In genomic region chr10:45727421-45727965, GRCh38 we compare ENCODE assay signal across 7 cellular contexts. TPM values are rescaled to one million over a fixed set of nuclear protein-coding genes. Genes with fewer than 3 reads are reported as not detected.
DNase-seq lines count a peak whose midpoint lies in the region; ATAC-seq, FAIRE-seq and TF ChIP-seq lines count a peak whose summit lies in the region.
"Not testable (repeated sequence)": the region's sequence is repeated elsewhere in the genome, so short reads cannot be mapped to it uniquely, and the experiment has no call there.

No MANE protein-coding gene starts in this region.

- not testable (repeated sequence) for TF ChIP-seq POLR2A in prostate gland (IDR thresholded peaks at IDR 0.05)

- intact Hi-C loops in dorsolateral prefrontal cortex (cut with DNase I): loop anchor here (5.0 to 10.0 kb wide), 3 partner anchors 53 to 263 kb away; partner anchors contain the start of gene ZFAND4 (in 1 of the 2)
- intact Hi-C loops in prostate gland (cut with DNase I): not testable (repeated sequence)

- H3K4me1 ChIP-seq in keratinocyte (ENCODE audit: control insufficient read depth, extremely low read depth, insufficient read depth, low read length); prostate gland (replicated peaks): not testable (repeated sequence)

- TF ChIP-seq CTCF in HL-60 (IDR thresholded peaks at IDR 0.05; ENCODE audit: insufficient read depth, low read length); dorsolateral prefrontal cortex (IDR thresholded peaks at IDR 0.05 in 54 of 56, conservative IDR thresholded peaks at IDR 0.05 in 2 of 56; ENCODE audit: low read depth in 1 of 56, partially characterized antibody in 56 of 56); keratinocyte (optimal IDR thresholded peaks at IDR 0.05 in 1 of 3, IDR thresholded peaks at IDR 0.05 in 1 of 3, conservative IDR thresholded peaks at IDR 0.05 in 1 of 3; ENCODE audit: extremely low read depth in 1 of 3, insufficient read depth in 2 of 3, low read length in 3 of 3); prostate gland (IDR thresholded peaks at IDR 0.05): not testable (repeated sequence)

- H3K27ac ChIP-seq in HL-60 (replicated peaks) (peak overlapping the region; percentile 93), dorsolateral prefrontal cortex (peak overlapping the region in 55 of 59 donors; percentile 44 to 97 (median 79)), keratinocyte (ENCODE audit: control insufficient read depth, insufficient read depth, low read length) (peak overlapping the region; percentile 49), prostate gland (peak overlapping the region; percentile 80 to 82)

- H3K27me3 ChIP-seq in HL-60 (ENCODE audit: insufficient read depth, poor library complexity, severe bottlenecking); dorsolateral prefrontal cortex; keratinocyte (ENCODE audit: control insufficient read depth, extremely low read depth, insufficient read depth, low read length); prostate gland (replicated peaks; ENCODE audit: insufficient read depth): not testable (repeated sequence)

- H4K20me1 ChIP-seq in keratinocyte (ENCODE audit: control insufficient read depth, extremely low read depth, insufficient read depth, low read length): not testable (repeated sequence)

- H3K36me3 ChIP-seq in keratinocyte (ENCODE audit: control insufficient read depth in 2 of 2, extremely low read depth in 1 of 2, insufficient read depth in 2 of 2, low read length in 2 of 2); prostate gland: not testable (repeated sequence)

- FAIRE-seq in keratinocyte (lab: Jason Lieb, UNC): peak; percentile 13

- H3K4me3 Mint-ChIP-seq in activated CD4-positive, alpha-beta memory T cell treated with anti-CD3 and anti-CD28 coated beads, Interleukin-2, amount 10 ng/mL, durations not matched to agents 7 days and 5 days: peak overlapping the region; percentile 75

- ATAC-seq in GM18907 (IDR thresholded peaks at IDR 0.05; ENCODE audit: unreplicated experiment) (peak; percentile 73), HG02623 (IDR thresholded peaks at IDR 0.05; ENCODE audit: unreplicated experiment) (peak; percentile 53)

- H3K9me3 Mint-ChIP-seq in activated CD4-positive, alpha-beta memory T cell treated with anti-CD3 and anti-CD28 coated beads, Interleukin-2, amount 10 ng/mL, durations not matched to agents 7 days and 5 days: not testable (repeated sequence)

- peak overlapping the region; percentile 58 for H3K27ac Mint-ChIP-seq in activated CD4-positive, alpha-beta memory T cell treated with anti-CD3 and anti-CD28 coated beads, Interleukin-2, amount 10 ng/mL, durations not matched to agents 7 days and 5 days

- H3K36me3 Mint-ChIP-seq in activated CD4-positive, alpha-beta memory T cell treated with anti-CD3 and anti-CD28 coated beads, Interleukin-2, amount 10 ng/mL, durations not matched to agents 7 days and 5 days (ENCODE audit: low read depth): not testable (repeated sequence)

- dilution Hi-C loops in keratinocyte (cut with MboI; ENCODE audit: extremely low pct_ligation_motif_present, low sequenced_read_pairs): not testable (repeated sequence)

- not testable (repeated sequence) for H3K79me2 ChIP-seq in keratinocyte (ENCODE audit: control insufficient read depth, insufficient read depth, low read length)

- CTCF ChIA-PET in activated CD4-positive, alpha-beta memory T cell treated with anti-CD3 and anti-CD28 coated beads, Interleukin-2, amount 10 ng/mL, durations not matched to agents 7 days and 5 days (lab: Charles Lee): interaction anchor here (1.8 kb wide), 1 partner anchor 263 kb away, joined by 3 read pairs; no protein-coding TSS in a partner anchor

- H3K4me3 ChIP-seq in HL-60 (replicated peaks; ENCODE audit: insufficient read depth, low read length) (peak overlapping the region; percentile 82), dorsolateral prefrontal cortex (peak overlapping the region; percentile 58 to 98 (median 80)), keratinocyte (ENCODE audit: control insufficient read depth in 2 of 3, extremely low read depth in 1 of 3, insufficient read depth in 2 of 3, low read depth in 1 of 3, low read length in 3 of 3) (peak overlapping the region; percentile 64 to 79 (median 73)), prostate gland (peak overlapping the region; percentile 91 to 92)

- POLR2A ChIA-PET in activated CD4-positive, alpha-beta memory T cell treated with anti-CD3 and anti-CD28 coated beads, Interleukin-2, amount 10 ng/mL, durations not matched to agents 7 days and 5 days (lab: Charles Lee): interaction anchor here (1.2 to 1.5 kb wide), 2 partner anchors 56 to 306 kb away, joined by 5 to 6 read pairs; no protein-coding TSS in a partner anchor

- not testable (repeated sequence) for H3K9me3 ChIP-seq in keratinocyte (ENCODE audit: control insufficient read depth, low read depth, low read length); prostate gland

- not testable (repeated sequence) for DNase-seq in HL-60 (ENCODE audit: low read depth in 1 of 2, low spot score in 1 of 2); activated CD4-positive, alpha-beta memory T cell treated with anti-CD3 and anti-CD28 coated beads, Interleukin-2, amount 10 ng/mL, durations not matched to agents 7 days and 5 days; dorsolateral prefrontal cortex; keratinocyte (ENCODE audit: low read depth, low spot score); prostate gland (ENCODE audit: low spot score)

- peak overlapping the region; percentile 67 for H3K9ac ChIP-seq in keratinocyte (ENCODE audit: control insufficient read depth, extremely low read depth, insufficient read depth, low read length)

- H2AFZ ChIP-seq in keratinocyte (ENCODE audit: control insufficient read depth, low read length): peak overlapping the region; percentile 77

- H3K4me1 Mint-ChIP-seq in activated CD4-positive, alpha-beta memory T cell treated with anti-CD3 and anti-CD28 coated beads, Interleukin-2, amount 10 ng/mL, durations not matched to agents 7 days and 5 days: peaks cover 12% of the 10 kb centered on the region

- H3K27me3 Mint-ChIP-seq in activated CD4-positive, alpha-beta memory T cell treated with anti-CD3 and anti-CD28 coated beads, Interleukin-2, amount 10 ng/mL, durations not matched to agents 7 days and 5 days: not testable (repeated sequence)

- not testable (repeated sequence) for H3K9me1 ChIP-seq in keratinocyte (ENCODE audit: control insufficient read depth, extremely low read depth, insufficient read depth, low read length)

- 3% methylated on average over 9 of the region's 45 CpGs for WGBS in prostate gland

- H3K4me2 ChIP-seq in keratinocyte (ENCODE audit: control insufficient read depth, extremely low read depth, insufficient read depth, low read depth, low read length): peak overlapping the region; percentile 56

RNA-seq across cellular contexts. Expression of gene WASHC2C, which starts 0.4 kb away (rescaled TPM):
- 10 to 100 TPM; 38.6 to 40.9 TPM for total RNA-seq in activated CD4-positive, alpha-beta memory T cell treated with anti-CD3 and anti-CD28 coated beads, Interleukin-2, amount 10 ng/mL, durations not matched to agents 7 days and 5 days
- total RNA-seq in dorsolateral prefrontal cortex: 10 to 100 TPM; 35.4 to 65.5 (median 50.8) TPM
- 18.3 to 32.7 TPM (median 22.3 TPM) in 3 replicates for polyA plus RNA-seq in keratinocyte
- polyA plus RNA-seq in keratinocyte (2011; ENCODE audit: low read depth): 77.7 TPM
- 17.8 and 26.1 TPM in 2 replicates for polyA plus RNA-seq in keratinocyte (2011; cell fraction: cytosol; rRNA removed)
- polyA plus RNA-seq in keratinocyte (2011; cell fraction: nucleus; rRNA removed): 40.0 and 59.2 TPM in 2 replicates
- 15.7 and 18.4 TPM in 2 replicates for polyA plus RNA-seq in keratinocyte (2012; ENCODE audit: low replicate concordance)
- polyA minus RNA-seq in keratinocyte: 7.2 to 48.3 TPM (median 15.2 TPM) in 3 replicates
- polyA minus RNA-seq in keratinocyte (2011; cell fraction: cytosol; rRNA and poly(A)+ RNA removed): 14.8 TPM
- polyA minus RNA-seq in keratinocyte (2011; cell fraction: nucleus; rRNA and poly(A)+ RNA removed): 20.8 and 36.3 TPM in 2 replicates
- total RNA-seq in prostate gland: 10 to 100 TPM; 36.8 to 37.3 TPM

RNA-seq across cellular contexts. Expression of gene ZFAND4, which starts 54.9 kb away (rescaled TPM):
- 10 to 100 TPM; 19.6 to 19.7 TPM for total RNA-seq in activated CD4-positive, alpha-beta memory T cell treated with anti-CD3 and anti-CD28 coated beads, Interleukin-2, amount 10 ng/mL, durations not matched to agents 7 days and 5 days
- 10 to 100 TPM in 107 of 120 experiments, 1 to 10 TPM in 13; 7.6 to 23.3 (median 13.3) TPM for total RNA-seq in dorsolateral prefrontal cortex
- polyA plus RNA-seq in keratinocyte: 2.1 to 3.0 TPM (median 2.9 TPM) in 3 replicates
- 1.3 TPM for polyA plus RNA-seq in keratinocyte (2011; ENCODE audit: low read depth)
- polyA plus RNA-seq in keratinocyte (2011; cell fraction: cytosol; rRNA removed): 1.3 and 1.7 TPM in 2 replicates
- polyA plus RNA-seq in keratinocyte (2011; cell fraction: nucleus; rRNA removed): 2.5 and 3.2 TPM in 2 replicates
- polyA plus RNA-seq in keratinocyte (2012; ENCODE audit: low replicate concordance): 1.8 and 2.8 TPM in 2 replicates
- polyA minus RNA-seq in keratinocyte: 2.0 to 8.8 TPM (median 2.6 TPM) in 3 replicates
- polyA minus RNA-seq in keratinocyte (2011; cell fraction: cytosol; rRNA and poly(A)+ RNA removed): 1.3 TPM
- 2.6 and 7.8 TPM in 2 replicates for polyA minus RNA-seq in keratinocyte (2011; cell fraction: nucleus; rRNA and poly(A)+ RNA removed)
- total RNA-seq in prostate gland: 10 to 100 TPM; 31.4 to 36.9 TPM
